25 cellular contexts compared by ENCODE assay signal in the genomic region with DNA sequence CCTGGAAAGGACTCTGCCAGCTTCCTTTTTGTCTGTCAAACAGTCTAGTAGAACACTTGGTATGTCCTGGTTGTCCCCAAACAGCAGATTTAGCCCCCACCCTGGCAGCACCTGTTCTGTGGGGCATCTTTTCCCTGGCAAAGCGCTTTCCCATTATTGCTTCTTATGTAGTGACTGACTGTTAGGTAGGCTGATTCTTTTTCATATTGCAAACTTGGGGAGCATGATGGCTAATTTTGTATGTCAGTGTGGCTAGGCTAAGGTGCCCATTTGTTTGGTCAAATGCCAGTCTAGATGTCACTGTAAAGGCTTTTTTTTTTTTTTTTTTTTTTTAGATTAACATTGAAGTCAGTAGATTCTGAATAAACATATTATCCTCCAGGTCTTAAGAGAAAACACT.
"Had no signal": no experiment of that assay in that cellular context is flagged by ENCODE, and none has a peak within 500 bp of the region (broad histone marks: within the 10 kb centered on the region; RNA-seq: fewer than 3 reads in every experiment).

No MANE protein-coding gene starts in this region.

- ATAC-seq: effector memory CD8-positive, alpha-beta T cell; esophagus mucosa; foreskin keratinocyte; gastrocnemius medialis; gastroesophageal sphincter; heart left ventricle; heart right ventricle had no signal

- H3K4me3 ChIP-seq: colonic mucosa, coronary artery, dorsolateral prefrontal cortex, esophagus muscularis mucosa, esophagus squamous epithelium, gastrocnemius medialis, gastroesophageal sphincter, heart left ventricle, heart right ventricle had no signal

- H3K27me3 ChIP-seq: colonic mucosa, foreskin keratinocyte, gastrocnemius medialis had no signal

- H3K4me3 Mint-ChIP-seq: dendritic cell treated with granulocyte-macrophage colony-stimulating factor and Interleukin-4, amounts not matched to agents 40 ng/mL and 50 ng/mL, for 4 days; effector memory CD8-positive, alpha-beta T cell; endodermal cell had no signal

- H3K27ac ChIP-seq: colonic mucosa, coronary artery, dorsolateral prefrontal cortex, epithelial cell of prostate, esophagus muscularis mucosa, esophagus squamous epithelium, foreskin keratinocyte, gastrocnemius medialis, gastroesophageal sphincter, heart left ventricle, heart right ventricle had no signal

- H3K9me3 Mint-ChIP-seq: dendritic cell treated with granulocyte-macrophage colony-stimulating factor and Interleukin-4, amounts not matched to agents 40 ng/mL and 50 ng/mL, for 4 days; endodermal cell had no signal

- H3K27ac Mint-ChIP-seq: dendritic cell treated with granulocyte-macrophage colony-stimulating factor and Interleukin-4, amounts not matched to agents 40 ng/mL and 50 ng/mL, for 4 days; effector memory CD8-positive, alpha-beta T cell; endodermal cell had no signal

- DNase-seq: colonic mucosa; cortex of kidney; dermis blood vessel endothelial cell; dorsolateral prefrontal cortex; effector CD4-positive, alpha-beta T cell; effector CD8-positive, alpha-beta T cell; effector memory CD4-positive, alpha-beta T cell; effector memory CD8-positive, alpha-beta T cell; endodermal cell; erythroblast; esophagus squamous epithelium; foreskin fibroblast; foreskin keratinocyte; foreskin melanocyte; gastrocnemius medialis; glutamatergic neuron; head of caudate nucleus; heart left ventricle; heart right ventricle had no signal

- H3K36me3 ChIP-seq: colonic mucosa, esophagus muscularis mucosa, esophagus squamous epithelium, gastrocnemius medialis, gastroesophageal sphincter, heart left ventricle, heart right ventricle had no signal

- H3K9me3 ChIP-seq: colonic mucosa, esophagus muscularis mucosa, esophagus squamous epithelium, gastrocnemius medialis, gastroesophageal sphincter, heart left ventricle, heart right ventricle had no signal

- H3K4me1 ChIP-seq: colonic mucosa, esophagus muscularis mucosa, esophagus squamous epithelium, foreskin keratinocyte, gastrocnemius medialis, gastroesophageal sphincter, heart left ventricle, heart right ventricle had no signal
